Comparison of ENCODE assay signal across 27 cellular contexts in the genomic region with DNA sequence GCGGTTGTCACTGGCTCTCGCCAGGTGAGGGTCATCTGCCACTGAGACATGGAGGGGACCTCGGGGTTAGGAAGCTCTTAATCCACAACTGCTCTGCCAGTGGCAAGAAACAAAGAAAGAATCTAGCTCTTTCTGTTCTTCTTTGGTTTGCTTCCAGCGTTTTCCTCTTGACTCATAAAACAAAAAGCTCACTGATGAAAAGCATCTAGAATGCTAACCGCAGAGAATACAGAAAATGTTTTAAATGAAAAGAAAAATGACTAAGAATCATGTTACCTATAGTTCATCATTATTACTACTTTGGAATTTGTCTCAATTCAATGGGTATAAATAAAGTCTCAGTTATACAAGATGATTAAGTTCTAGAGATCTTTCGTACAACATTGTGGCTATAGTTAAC.
DNase-seq lines count a peak whose midpoint lies in the region; ATAC-seq, FAIRE-seq and TF ChIP-seq lines count a peak whose summit lies in the region.
"Had no signal": no experiment of that assay in that cellular context is flagged by ENCODE, and none has a peak within 500 bp of the region (broad histone marks: within the 10 kb centered on the region; RNA-seq: fewer than 3 reads in every experiment).

No MANE protein-coding gene starts in this region.

- H3K9me3 ChIP-seq in astrocyte (ENCODE audit: insufficient read depth, low read depth, low read length) = no peaks in the 10 kb centered on the region
- H3K9me3 ChIP-seq in vagina = no peaks in the 10 kb centered on the region
- H3K9me3 ChIP-seq: gastroesophageal sphincter, lower lobe of right lung, prostate gland had no signal

- peak overlapping the region; percentile 84 for H3K27ac ChIP-seq in astrocyte (ENCODE audit: low read depth, low read length)
- H3K27ac ChIP-seq in vagina = no peak overlapping the region
- H3K27ac ChIP-seq: cardiac muscle cell, gastroesophageal sphincter, HL-60, lower lobe of right lung, prostate gland had no signal

- H3K9me3 Mint-ChIP-seq in HFFc6 (no peaks in the 10 kb centered on the region), astrocyte (ENCODE audit: unreplicated experiment) (no peaks in the 10 kb centered on the region)
- peaks cover 5% of the 10 kb centered on the region for H3K9me3 Mint-ChIP-seq in activated naive CD8-positive, alpha-beta T cell treated with anti-CD3 and anti-CD28 coated beads, Interleukin-2, amount 50 U/mL, for 24 hours
- H3K9me3 Mint-ChIP-seq: type B pancreatic cell had no signal

- peak overlapping the region; percentile 38 for H3K9ac ChIP-seq in astrocyte (ENCODE audit: low read length)

- H3K27ac Mint-ChIP-seq in HFFc6 = peak overlapping the region; percentile 76
- H3K27ac Mint-ChIP-seq in astrocyte (ENCODE audit: unreplicated experiment) = peak overlapping the region; percentile 22
- H3K27ac Mint-ChIP-seq in activated naive CD8-positive, alpha-beta T cell treated with anti-CD3 and anti-CD28 coated beads, Interleukin-2, amount 50 U/mL, for 24 hours = no peak overlapping the region
- H3K27ac Mint-ChIP-seq: activated B cell treated with CpG ODN at 0.5 μM for 24 hours; CD8-positive, alpha-beta memory T cell; effector memory CD8-positive, alpha-beta T cell; naive thymus-derived CD8-positive, alpha-beta T cell; T-helper 17 cell; type B pancreatic cell had no signal

- H3K4me3 Mint-ChIP-seq in HFFc6 = peak overlapping the region; percentile 60; the same call in 1 of the 2 replicates
- no peak overlapping the region for H3K4me3 Mint-ChIP-seq in astrocyte (ENCODE audit: unreplicated experiment)
- H3K4me3 Mint-ChIP-seq in activated naive CD8-positive, alpha-beta T cell treated with anti-CD3 and anti-CD28 coated beads, Interleukin-2, amount 50 U/mL, for 24 hours = no peak overlapping the region
- H3K4me3 Mint-ChIP-seq: activated B cell treated with CpG ODN at 0.5 μM for 24 hours; CD8-positive, alpha-beta memory T cell; effector memory CD8-positive, alpha-beta T cell; naive thymus-derived CD8-positive, alpha-beta T cell; T-helper 17 cell; type B pancreatic cell had no signal

- TF ChIP-seq CTCF in HFFc6 (IDR thresholded peaks at IDR 0.05) (no peak), astrocyte (IDR thresholded peaks at IDR 0.05; ENCODE audit: insufficient read depth, low read depth, low read length) (no peak), fibroblast of the aortic adventitia (IDR thresholded peaks at IDR 0.05; ENCODE audit: insufficient read depth, low read length) (no peak), vagina (IDR thresholded peaks at IDR 0.05) (no peak)

- H3K4me1 ChIP-seq in astrocyte (ENCODE audit: insufficient read depth, low read length) (peaks cover 30% of the 10 kb centered on the region), vagina (no peaks in the 10 kb centered on the region)
- H3K4me1 ChIP-seq: gastroesophageal sphincter, lower lobe of right lung, prostate gland had no signal

- H4K20me1 ChIP-seq in astrocyte (ENCODE audit: insufficient read depth, low read length) = no peaks in the 10 kb centered on the region

- no peaks in the 10 kb centered on the region for H3K79me2 ChIP-seq in astrocyte (ENCODE audit: insufficient read depth, low read length)

- FAIRE-seq in astrocyte (lab: Jason Lieb, UNC) = peak; percentile 26
- FAIRE-seq: GM12878 had no signal

- no peak for ATAC-seq in stimulated activated naive CD8-positive, alpha-beta T cell treated with anti-CD3 and anti-CD28 coated beads, Interleukin-15, Interleukin-2, amounts not matched to agents 100 U/mL and 50 U/mL, for 24 hours
- ATAC-seq in activated naive CD8-positive, alpha-beta T cell treated with anti-CD3 and anti-CD28 coated beads, Interleukin-2, amount 50 U/mL, for 24 hours = no peak
- ATAC-seq: effector memory CD8-positive, alpha-beta T cell; gastroesophageal sphincter; GM12878; lower lobe of right lung; naive thymus-derived CD8-positive, alpha-beta T cell; Right ventricle myocardium inferior; T-helper 17 cell had no signal

- DNase-seq in A172 (ENCODE audit: low spot score) (peak; percentile 75), HFFc6 (peak; percentile 78), astrocyte (ENCODE audit: low read depth) (peak; percentile 92), fibroblast of the aortic adventitia (ENCODE audit: low read depth) (peak; percentile 57), vagina (ENCODE audit: extremely low spot score in 2 of 2) (no peak), middle frontal gyrus (ENCODE audit: extremely low spot score, low spot score) (no peak)
- DNase-seq in stimulated activated naive CD8-positive, alpha-beta T cell treated with anti-CD3 and anti-CD28 coated beads, Interleukin-15, Interleukin-2, amounts not matched to agents 100 U/mL and 50 U/mL, for 24 hours = no peak
- no peak for DNase-seq in activated naive CD8-positive, alpha-beta T cell treated with anti-CD3 and anti-CD28 coated beads, Interleukin-2, amount 50 U/mL, for 24 hours
- DNase-seq: 8988T; activated B cell treated with CpG ODN at 0.5 μM for 24 hours; activated gamma-delta T cell treated with Interleukin-2 at 50 U/mL for 16 hours; CD8-positive, alpha-beta memory T cell; effector memory CD8-positive, alpha-beta T cell; lower lobe of right lung; naive thymus-derived CD8-positive, alpha-beta T cell; NCI-H1436; NCI-H345; stimulated activated CD4-positive, alpha-beta T cell treated with anti-CD3 and anti-CD28 coated beads, Interleukin-12 subunit alpha, Interleukin-12 subunit beta, amount 100 ng/mL, for 4 hours; stimulated activated naive CD4-positive, alpha-beta T cell treated with Interleukin-2 at 50 U/mL for 16 hours; T-helper 17 cell had no signal

- no peak overlapping the region for H2AFZ ChIP-seq in astrocyte (ENCODE audit: low read depth, low read length)

- H3K27me3 Mint-ChIP-seq in HFFc6 (ENCODE audit: insufficient read depth) = peaks cover 4% of the 10 kb centered on the region; the same call in 1 of the 2 replicates
- H3K27me3 Mint-ChIP-seq in astrocyte (ENCODE audit: low read depth, unreplicated experiment) = no peaks in the 10 kb centered on the region
- no peaks in the 10 kb centered on the region for H3K27me3 Mint-ChIP-seq in activated naive CD8-positive, alpha-beta T cell treated with anti-CD3 and anti-CD28 coated beads, Interleukin-2, amount 50 U/mL, for 24 hours
- H3K27me3 Mint-ChIP-seq: activated B cell treated with CpG ODN at 0.5 μM for 24 hours; CD8-positive, alpha-beta memory T cell; effector memory CD8-positive, alpha-beta T cell; naive thymus-derived CD8-positive, alpha-beta T cell; T-helper 17 cell; type B pancreatic cell had no signal

- 0 out of 2 replicates have a peak, but pooled peaks cover 9% of the 10 kb centered on the region for H3K36me3 Mint-ChIP-seq in HFFc6 (ENCODE audit: low read depth)
- peaks cover 4% of the 10 kb centered on the region for H3K36me3 Mint-ChIP-seq in astrocyte (ENCODE audit: low read depth, unreplicated experiment)
- no peaks in the 10 kb centered on the region for H3K36me3 Mint-ChIP-seq in activated naive CD8-positive, alpha-beta T cell treated with anti-CD3 and anti-CD28 coated beads, Interleukin-2, amount 50 U/mL, for 24 hours (ENCODE audit: low read depth)
- H3K36me3 Mint-ChIP-seq: CD8-positive, alpha-beta memory T cell; naive thymus-derived CD8-positive, alpha-beta T cell; type B pancreatic cell had no signal

- H3K4me1 Mint-ChIP-seq in HFFc6 (ENCODE audit: low read depth) (peaks cover 68% of the 10 kb centered on the region), astrocyte (ENCODE audit: low read depth, unreplicated experiment) (peaks cover 52% of the 10 kb centered on the region)
- peaks cover 6% of the 10 kb centered on the region for H3K4me1 Mint-ChIP-seq in activated naive CD8-positive, alpha-beta T cell treated with anti-CD3 and anti-CD28 coated beads, Interleukin-2, amount 50 U/mL, for 24 hours
- H3K4me1 Mint-ChIP-seq: CD8-positive, alpha-beta memory T cell; T-helper 17 cell had no signal

- H3K36me3 ChIP-seq in astrocyte (ENCODE audit: insufficient read depth, low read length) (no peaks in the 10 kb centered on the region), vagina (no peaks in the 10 kb centered on the region)
- H3K36me3 ChIP-seq: cardiac muscle cell, gastroesophageal sphincter, lower lobe of right lung, prostate gland had no signal

- intact Hi-C loops in vagina (cut with DNase I) = no loop called here

- H3K4me3 ChIP-seq in astrocyte (ENCODE audit: insufficient read depth, low read depth, low read length) (no peak overlapping the region), fibroblast of the aortic adventitia (ENCODE audit: low read depth, low read length) (no peak overlapping the region), vagina (no peak overlapping the region)
- H3K4me3 ChIP-seq: cardiac muscle cell, gastroesophageal sphincter, GM12878, lower lobe of right lung, prostate gland had no signal

- TF ChIP-seq POLR2A in vagina (IDR thresholded peaks at IDR 0.05) = no peak

- peak overlapping the region; percentile 14 for H3K4me2 ChIP-seq in astrocyte (ENCODE audit: low read length)

- H3K27me3 ChIP-seq in astrocyte (ENCODE audit: insufficient read depth, low read length) (no peaks in the 10 kb centered on the region), vagina (no peaks in the 10 kb centered on the region)
- H3K27me3 ChIP-seq: gastroesophageal sphincter had no signal

Comparison
In these comparisons a context has a peak if more than half of its experiments do, and no peak if none do; other contexts are left out.
1. DNase-seq: peak in A172 (single experiment), HFFc6 (single experiment), astrocyte (single experiment) and fibroblast of the aortic adventitia (single experiment); none in stimulated activated naive CD8-positive, alpha-beta T cell treated with anti-CD3 and anti-CD28 coated beads, Interleukin-15, Interleukin-2, amounts not matched to agents 100 U/mL and 50 U/mL, for 24 hours (single experiment), vagina (0 of 2), middle frontal gyrus (single experiment) and activated naive CD8-positive, alpha-beta T cell treated with anti-CD3 and anti-CD28 coated beads, Interleukin-2, amount 50 U/mL, for 24 hours (single experiment).